ENCODE assay signal across 2 cellular contexts in the genomic region with DNA sequence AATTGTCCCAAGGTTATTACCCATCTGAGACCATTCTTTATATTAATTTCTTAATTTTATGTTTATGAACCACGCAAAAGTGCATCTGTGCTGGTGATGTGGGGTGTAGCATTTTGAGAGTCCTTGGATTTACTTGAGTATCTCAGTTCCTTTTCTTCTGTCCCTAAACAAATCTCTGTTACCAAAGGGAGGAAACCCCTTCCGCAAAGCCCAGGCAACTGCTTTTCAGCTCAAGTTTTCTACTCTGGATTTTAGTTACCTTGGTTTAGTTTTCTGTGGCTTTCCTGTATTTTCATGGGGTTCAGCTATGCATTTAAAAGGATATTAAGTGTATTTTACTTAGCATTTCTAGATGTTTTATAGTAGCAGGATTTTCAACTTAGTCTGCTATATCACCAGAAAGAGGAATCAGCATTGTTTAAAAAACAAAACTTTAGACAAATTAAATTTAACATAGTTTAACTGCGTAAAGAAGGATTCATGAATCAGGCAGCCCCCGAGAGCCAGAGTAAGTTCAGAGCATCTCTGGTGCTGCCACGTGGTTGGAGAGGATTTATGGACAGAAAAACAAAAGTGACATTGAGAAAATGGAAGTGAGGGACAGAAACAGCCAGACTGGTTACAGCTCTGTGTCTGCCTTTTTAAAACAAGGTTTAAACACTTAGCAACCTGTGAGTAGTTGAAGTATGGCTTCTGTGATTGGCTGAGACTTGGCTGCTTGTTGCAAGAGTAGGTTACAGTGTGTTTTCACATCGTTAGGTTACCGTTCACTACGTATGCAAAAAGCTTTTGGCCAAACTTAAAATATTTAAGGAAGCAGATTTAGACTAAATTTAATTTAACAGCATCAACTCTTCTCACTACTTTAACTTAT.
TF ChIP-seq lines count a peak whose summit lies in the region.

No MANE protein-coding gene starts in this region.

TF ChIP-seq in HEK293T, 16 proteins besides CTCF, POLR2A, EP300 and RAD21:
- TF ChIP-seq, protein P1, sequence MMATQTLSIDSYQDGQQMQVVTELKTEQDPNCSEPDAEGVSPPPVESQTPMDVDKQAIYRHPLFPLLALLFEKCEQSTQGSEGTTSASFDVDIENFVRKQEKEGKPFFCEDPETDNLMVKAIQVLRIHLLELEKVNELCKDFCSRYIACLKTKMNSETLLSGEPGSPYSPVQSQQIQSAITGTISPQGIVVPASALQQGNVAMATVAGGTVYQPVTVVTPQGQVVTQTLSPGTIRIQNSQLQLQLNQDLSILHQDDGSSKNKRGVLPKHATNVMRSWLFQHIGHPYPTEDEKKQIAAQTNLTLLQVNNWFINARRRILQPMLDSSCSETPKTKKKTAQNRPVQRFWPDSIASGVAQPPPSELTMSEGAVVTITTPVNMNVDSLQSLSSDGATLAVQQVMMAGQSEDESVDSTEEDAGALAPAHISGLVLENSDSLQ (IDR thresholded peaks at IDR 0.05) = peak; percentile 79
- TF ChIP-seq ARNT (IDR thresholded peaks at IDR 0.05) (no peak), FOXK2 (IDR thresholded peaks at IDR 0.05) (no peak)
TF ChIP-seq in HEK293T: peak in this region for 1.

TF ChIP-seq in K562, 482 proteins besides CTCF, POLR2A, EP300 and RAD21:
- TF ChIP-seq, protein P2, sequence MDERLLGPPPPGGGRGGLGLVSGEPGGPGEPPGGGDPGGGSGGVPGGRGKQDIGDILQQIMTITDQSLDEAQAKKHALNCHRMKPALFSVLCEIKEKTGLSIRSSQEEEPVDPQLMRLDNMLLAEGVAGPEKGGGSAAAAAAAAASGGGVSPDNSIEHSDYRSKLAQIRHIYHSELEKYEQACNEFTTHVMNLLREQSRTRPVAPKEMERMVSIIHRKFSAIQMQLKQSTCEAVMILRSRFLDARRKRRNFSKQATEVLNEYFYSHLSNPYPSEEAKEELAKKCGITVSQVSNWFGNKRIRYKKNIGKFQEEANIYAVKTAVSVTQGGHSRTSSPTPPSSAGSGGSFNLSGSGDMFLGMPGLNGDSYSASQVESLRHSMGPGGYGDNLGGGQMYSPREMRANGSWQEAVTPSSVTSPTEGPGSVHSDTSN (CRISPR knock-in tag; IDR thresholded peaks at IDR 0.05; ENCODE audit: low read depth) = no peak
- TF ChIP-seq, protein P2 (tag; conservative IDR thresholded peaks at IDR 0.05; ENCODE audit: low read depth) = peak; percentile 51; the same call in 1 of the 2 replicates
- 0 out of 2 replicates have a peak, but pooled peaks have one; percentile 14 for TF ChIP-seq CREM (IDR thresholded peaks at IDR 0.05; ENCODE audit: low read depth)
- peak; percentile 94 for TF ChIP-seq RFX5 (IDR thresholded peaks at IDR 0.05; ENCODE audit: low read depth, low read length)
- no peak for TF ChIP-seq ATF1 (CRISPR knock-in tag; IDR thresholded peaks at IDR 0.05)
- peak; percentile 56 for TF ChIP-seq ATF1 (tag; IDR thresholded peaks at IDR 0.05)
- TF ChIP-seq, protein P3, sequence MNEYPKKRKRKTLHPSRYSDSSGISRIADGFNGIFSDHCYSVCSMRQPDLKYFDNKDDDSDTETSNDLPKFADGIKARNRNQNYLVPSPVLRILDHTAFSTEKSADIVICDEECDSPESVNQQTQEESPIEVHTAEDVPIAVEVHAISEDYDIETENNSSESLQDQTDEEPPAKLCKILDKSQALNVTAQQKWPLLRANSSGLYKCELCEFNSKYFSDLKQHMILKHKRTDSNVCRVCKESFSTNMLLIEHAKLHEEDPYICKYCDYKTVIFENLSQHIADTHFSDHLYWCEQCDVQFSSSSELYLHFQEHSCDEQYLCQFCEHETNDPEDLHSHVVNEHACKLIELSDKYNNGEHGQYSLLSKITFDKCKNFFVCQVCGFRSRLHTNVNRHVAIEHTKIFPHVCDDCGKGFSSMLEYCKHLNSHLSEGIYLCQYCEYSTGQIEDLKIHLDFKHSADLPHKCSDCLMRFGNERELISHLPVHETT (CRISPR knock-in tag; conservative IDR thresholded peaks at IDR 0.05 in 1 of 2, IDR thresholded peaks at IDR 0.05 in 1 of 2) = no peak
